ENCODE assay signal across 8 cellular contexts in the genomic region with DNA sequence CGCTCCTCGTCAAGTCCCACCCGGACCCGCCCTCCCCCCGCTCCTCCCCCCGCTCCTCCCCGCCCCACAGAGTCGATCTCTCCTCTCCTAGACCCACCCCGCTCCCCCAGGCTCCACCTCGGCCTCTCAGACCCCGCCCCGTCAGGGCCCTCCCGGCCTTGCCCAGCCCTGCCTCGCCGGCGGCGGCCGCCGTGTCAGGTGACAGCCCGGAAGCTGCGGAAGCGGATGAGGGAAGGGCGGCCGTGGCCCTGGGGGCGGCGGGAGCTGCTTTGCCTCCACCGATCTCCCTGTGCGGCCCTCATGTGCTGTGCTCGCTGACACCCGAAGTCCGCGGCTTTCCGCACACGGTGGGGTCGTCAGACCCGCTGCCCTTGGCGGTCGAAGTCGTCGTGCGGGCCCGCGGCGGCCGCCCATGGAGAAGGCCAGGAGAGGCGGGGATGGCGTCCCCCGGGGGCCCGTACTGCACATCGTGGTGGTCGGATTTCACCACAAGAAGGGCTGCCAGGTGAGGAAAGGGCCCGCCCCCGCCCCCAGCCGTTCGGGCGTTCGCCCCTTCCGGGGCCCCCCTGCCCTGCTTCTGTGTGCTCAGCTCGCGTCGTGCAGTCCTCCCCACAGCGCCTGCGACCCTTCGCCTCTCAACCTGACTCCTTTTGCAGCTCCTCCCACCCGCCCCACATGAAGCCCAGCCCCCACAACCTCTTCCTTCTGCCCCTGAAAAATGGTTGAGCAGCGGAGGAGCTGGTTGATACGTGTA. TPM values are rescaled to one million over a fixed set of nuclear protein-coding genes. Genes with fewer than 3 reads are reported as not detected.
DNase-seq lines count a peak whose midpoint lies in the region; ATAC-seq and TF ChIP-seq lines count a peak whose summit lies in the region.

A gene (plus strand): TSS at position 192 of the 754 bp plus-strand sequence. CDS start 221 bp downstream, at position 413.

- H3K36me3 ChIP-seq in H7 (replicated peaks; ENCODE audit: control insufficient read depth, insufficient read depth, low read length) = no peaks in the 10 kb centered on the region
- H3K36me3 ChIP-seq in Loucy (ENCODE audit: insufficient read depth, low read length) = no peaks in the 10 kb centered on the region

- H3K4me3 ChIP-seq in H7 (ENCODE audit: insufficient read depth, low read depth, low read length) (peak within 1 kb of the TSS; percentile 94), Loucy (ENCODE audit: low read length, poor library complexity, severe bottlenecking) (peak within 1 kb of the TSS; percentile 98)

- no peaks in the 10 kb centered on the region for H3K9me2 ChIP-seq in Loucy (replicated peaks; ENCODE audit: low read depth, low read length)

- no peaks in the 10 kb centered on the region for H3K27me3 Mint-ChIP-seq in natural killer cell treated with Interleukin-12 subunit alpha and Interleukin-12 subunit beta and Interleukin-15 and Interleukin-18, amount 100 ng/mL, for 72 hours

- peaks cover 21 to 34% of the 10 kb centered on the region in 2 donors for H3K4me1 Mint-ChIP-seq in natural killer cell treated with Interleukin-12 subunit alpha and Interleukin-12 subunit beta and Interleukin-15 and Interleukin-18, amount 100 ng/mL, for 72 hours (ENCODE audit: low read depth in 2 of 2)

- H3K36me3 Mint-ChIP-seq in natural killer cell treated with Interleukin-12 subunit alpha and Interleukin-12 subunit beta and Interleukin-15 and Interleukin-18, amount 100 ng/mL, for 72 hours = no peaks in the 10 kb centered on the region

- peak within 1 kb of the TSS; percentile 87 to 96 for H3K27ac Mint-ChIP-seq in natural killer cell treated with Interleukin-12 subunit alpha and Interleukin-12 subunit beta and Interleukin-15 and Interleukin-18, amount 100 ng/mL, for 72 hours

- H3K79me2 ChIP-seq in Loucy (ENCODE audit: insufficient read depth, low read length) = peaks cover 54% of the 10 kb centered on the region

- H3K4me2 ChIP-seq in Loucy (ENCODE audit: low read depth, low read length, poor library complexity, severe bottlenecking) = peak within 1 kb of the TSS; percentile 94

- peak within 1 kb of the TSS; percentile 81 for H3K9ac ChIP-seq in Loucy (ENCODE audit: low read depth, low read length, poor library complexity, severe bottlenecking)

- no peak for TF ChIP-seq CTCF in Loucy (conservative IDR thresholded peaks at IDR 0.05; ENCODE audit: low read length)

- peak within 1 kb of the TSS; percentile 84 for H2AFZ ChIP-seq in Loucy (ENCODE audit: low read length)

- H3K9me3 Mint-ChIP-seq in natural killer cell treated with Interleukin-12 subunit alpha and Interleukin-12 subunit beta and Interleukin-15 and Interleukin-18, amount 100 ng/mL, for 72 hours = no peaks in the 10 kb centered on the region

- H4K20me1 ChIP-seq in Loucy (ENCODE audit: insufficient read depth, low read length, poor library complexity, severe bottlenecking) = peaks cover 22% of the 10 kb centered on the region

- ATAC-seq in natural killer cell treated with Interleukin-12 subunit alpha and Interleukin-12 subunit beta and Interleukin-15 and Interleukin-18, amount 100 ng/mL, for 72 hours = peak; percentile 99 to 100

- H3K4me3 Mint-ChIP-seq in natural killer cell treated with Interleukin-12 subunit alpha and Interleukin-12 subunit beta and Interleukin-15 and Interleukin-18, amount 100 ng/mL, for 72 hours = peak within 1 kb of the TSS; percentile 99

- H3F3A ChIP-seq in Loucy (ENCODE audit: low read depth) = peaks cover 2% of the 10 kb centered on the region

- peak; percentile 99 for TF ChIP-seq POLR2A in Raji (IDR thresholded peaks at IDR 0.05; ENCODE audit: insufficient read depth, low read depth, low read length)

- peak; percentile 96 for DNase-seq in EL
- DNase-seq in H7 = peak; percentile 99
- DNase-seq in activated T-helper 9 cell treated with anti-CD3 and anti-CD28 coated beads, Interleukin-2, amount 50 U/mL, for 16 hours (ENCODE audit: low read depth) = peak; percentile 98
- peak; percentile 88 for DNase-seq in fibroblast of peridontal ligament (ENCODE audit: extremely low read depth)
- DNase-seq in natural killer cell treated with Interleukin-12 subunit alpha and Interleukin-12 subunit beta and Interleukin-15 and Interleukin-18, amount 100 ng/mL, for 72 hours (ENCODE audit: low spot score) = peak; percentile 100
- DNase-seq in stimulated activated naive CD4-positive, alpha-beta T cell treated with Interleukin-2 at 50 U/mL for 16 hours (lab: John Stamatoyannopoulos, UW) = peak; percentile 99

- H3K9me3 ChIP-seq in Loucy (ENCODE audit: insufficient read depth, low read depth, low read length) = no peaks in the 10 kb centered on the region

- H3K27me3 ChIP-seq in H7 (ENCODE audit: control insufficient read depth, insufficient read depth, low read length) (no peaks in the 10 kb centered on the region), Loucy (ENCODE audit: insufficient read depth, low read length, poor library complexity, severe bottlenecking) (no peaks in the 10 kb centered on the region)

- H3K4me1 ChIP-seq in Loucy (ENCODE audit: insufficient read depth, low read length, poor library complexity, severe bottlenecking) = peaks cover 21% of the 10 kb centered on the region

RNA-seq across cellular contexts. Expression of the gene that starts here (rescaled TPM):
- 35.3 and 50.1 TPM in 2 replicates for total RNA-seq in H7 (2014; rRNA removed; shearing (Covaris generic))
- 10 to 100 TPM; 41.8 to 49.7 TPM for total RNA-seq in natural killer cell treated with Interleukin-12 subunit alpha and Interleukin-12 subunit beta and Interleukin-15 and Interleukin-18, amount 100 ng/mL, for 72 hours

Comparison
In these comparisons a context has a peak if more than half of its experiments do, and no peak if none do; other contexts are left out.
1. Peak in every context shown above with its lines: DNase-seq, ATAC-seq and H3K4me3 ChIP-seq.